Comparison of ENCODE assay signal across 1 cellular context in genomic region chr10:43234471-43235041, GRCh38.
TF ChIP-seq lines count a peak whose summit lies in the region.

No MANE protein-coding gene starts in this region.

TF ChIP-seq in HepG2, 621 proteins besides CTCF, POLR2A, EP300 and RAD21:
- TF ChIP-seq ZNF775 (CRISPR knock-in tag; IDR thresholded peaks at IDR 0.05; ENCODE audit: borderline replicate concordance): no peak
- no peak for TF ChIP-seq KMT2B (CRISPR knock-in tag; IDR thresholded peaks at IDR 0.05)
- TF ChIP-seq ZFX (CRISPR knock-in tag; IDR thresholded peaks at IDR 0.05; ENCODE audit: low read depth): no peak
- no peak for TF ChIP-seq SALL2 (CRISPR knock-in tag; IDR thresholded peaks at IDR 0.05)
- no peak for TF ChIP-seq MYPOP (CRISPR knock-in tag; IDR thresholded peaks at IDR 0.05)
- no peak for TF ChIP-seq ELF4 (CRISPR knock-in tag; IDR thresholded peaks at IDR 0.05; ENCODE audit: borderline replicate concordance)
- TF ChIP-seq ZNF12 (CRISPR knock-in tag; IDR thresholded peaks at IDR 0.05): no peak
- TF ChIP-seq ZBTB33 (CRISPR knock-in tag; IDR thresholded peaks at IDR 0.05): no peak
- TF ChIP-seq IKZF5 (CRISPR knock-in tag; IDR thresholded peaks at IDR 0.05): no peak
- no peak for TF ChIP-seq HDAC2 (CRISPR knock-in tag; IDR thresholded peaks at IDR 0.05)
- no peak for TF ChIP-seq TCF12 (IDR thresholded peaks at IDR 0.05)
- no peak for TF ChIP-seq TCF12 (CRISPR knock-in tag; IDR thresholded peaks at IDR 0.05)
- TF ChIP-seq SOX13 (IDR thresholded peaks at IDR 0.05): no peak
- TF ChIP-seq SOX13 (CRISPR knock-in tag; conservative IDR thresholded peaks at IDR 0.05 in 1 of 2, IDR thresholded peaks at IDR 0.05 in 1 of 2): no peak
- TF ChIP-seq ZNF264 (CRISPR knock-in tag; IDR thresholded peaks at IDR 0.05): no peak
- TF ChIP-seq THAP11 (CRISPR knock-in tag; IDR thresholded peaks at IDR 0.05): no peak
- no peak for TF ChIP-seq ZNF431 (CRISPR knock-in tag; IDR thresholded peaks at IDR 0.05; ENCODE audit: borderline replicate concordance, low read depth)
- TF ChIP-seq NFRKB (IDR thresholded peaks at IDR 0.05): no peak
- TF ChIP-seq KAT8 (CRISPR knock-in tag; IDR thresholded peaks at IDR 0.05): no peak
